1 cellular context compared by ENCODE assay signal in genomic region chr10:8369666-8370065, GRCh38.
TF ChIP-seq lines count a peak whose summit lies in the region.

No MANE protein-coding gene starts in this region.

TF ChIP-seq in HepG2, 621 proteins besides CTCF, POLR2A, EP300 and RAD21 (continued from another document):
- no peak for TF ChIP-seq ZNF407 (CRISPR knock-in tag; IDR thresholded peaks at IDR 0.05; ENCODE audit: not compliant biosample characterization)
- TF ChIP-seq ZNF468 (CRISPR knock-in tag; IDR thresholded peaks at IDR 0.05) = no peak
- TF ChIP-seq ZNF530 (CRISPR knock-in tag; IDR thresholded peaks at IDR 0.05; ENCODE audit: low read depth) = no peak
- TF ChIP-seq RAD51 (IDR thresholded peaks at IDR 0.05; ENCODE audit: borderline replicate concordance) = no peak
- no peak for TF ChIP-seq ZBTB40 (IDR thresholded peaks at IDR 0.05)
- no peak for TF ChIP-seq ZBTB40 (CRISPR knock-in tag; IDR thresholded peaks at IDR 0.05)
- TF ChIP-seq MLX (CRISPR knock-in tag; IDR thresholded peaks at IDR 0.05) = no peak
- TF ChIP-seq ZNF562 (CRISPR knock-in tag; IDR thresholded peaks at IDR 0.05; ENCODE audit: borderline replicate concordance) = no peak
- no peak for TF ChIP-seq ZNF546 (CRISPR knock-in tag; conservative IDR thresholded peaks at IDR 0.05)
- TF ChIP-seq CENPBD1 (CRISPR knock-in tag; IDR thresholded peaks at IDR 0.05; ENCODE audit: borderline replicate concordance, low read depth) = no peak
- no peak for TF ChIP-seq IRF1 (CRISPR knock-in tag; IDR thresholded peaks at IDR 0.05; ENCODE audit: low read depth)
- no peak for TF ChIP-seq ZNF556 (CRISPR knock-in tag; IDR thresholded peaks at IDR 0.05; ENCODE audit: borderline replicate concordance)
- no peak for TF ChIP-seq TEAD3 (CRISPR knock-in tag; optimal IDR thresholded peaks at IDR 0.05; ENCODE audit: borderline replicate concordance)
- TF ChIP-seq ZSCAN5A (CRISPR knock-in tag; IDR thresholded peaks at IDR 0.05; ENCODE audit: borderline replicate concordance) = no peak
